1 cellular context compared by ENCODE assay signal in the genomic region with DNA sequence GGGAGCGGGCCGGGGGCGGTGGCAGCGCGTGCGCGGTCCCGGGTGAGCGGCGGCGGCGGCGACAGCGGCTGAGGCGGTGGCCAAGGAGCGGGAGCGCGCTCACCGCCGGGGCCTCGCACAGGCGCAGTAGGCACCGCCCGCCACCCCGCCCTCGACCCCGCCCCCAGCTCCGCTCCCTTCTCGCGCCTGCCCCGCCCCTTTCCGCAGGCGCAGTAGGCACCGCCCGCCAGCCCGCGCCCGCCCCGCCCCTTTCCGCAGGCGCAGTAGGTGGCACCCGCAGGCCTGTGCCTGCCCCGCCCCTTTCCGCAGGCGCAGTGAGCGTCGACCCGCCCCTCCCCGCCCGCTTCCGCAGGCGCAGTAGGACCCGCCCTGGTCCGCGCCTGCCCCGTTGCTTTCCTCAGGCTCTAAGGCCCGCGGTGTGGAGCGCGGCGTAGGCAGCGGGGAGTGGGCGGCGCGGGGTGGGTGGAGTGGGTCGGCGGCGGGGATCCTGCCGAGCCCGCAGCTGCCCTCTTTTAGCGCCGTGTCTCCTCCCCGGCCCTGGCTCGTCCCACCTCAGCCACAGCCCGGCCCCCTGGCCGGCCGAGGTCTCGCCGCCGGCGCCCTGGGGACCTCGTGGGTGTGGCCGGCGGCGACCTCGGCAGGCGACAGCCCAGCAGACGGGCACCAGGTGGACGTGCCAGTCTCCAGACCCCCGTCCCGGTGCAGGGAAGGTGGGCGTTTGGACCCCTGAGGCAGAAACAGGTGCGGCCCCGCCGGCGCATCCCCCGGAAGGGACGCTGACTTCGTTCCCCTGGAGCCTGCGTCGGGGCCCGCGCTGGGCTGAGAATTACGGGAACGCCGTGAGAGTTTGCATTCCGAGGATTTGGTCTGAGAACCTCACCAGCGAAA.
TF ChIP-seq lines count a peak whose summit lies in the region.

A gene with protein sequence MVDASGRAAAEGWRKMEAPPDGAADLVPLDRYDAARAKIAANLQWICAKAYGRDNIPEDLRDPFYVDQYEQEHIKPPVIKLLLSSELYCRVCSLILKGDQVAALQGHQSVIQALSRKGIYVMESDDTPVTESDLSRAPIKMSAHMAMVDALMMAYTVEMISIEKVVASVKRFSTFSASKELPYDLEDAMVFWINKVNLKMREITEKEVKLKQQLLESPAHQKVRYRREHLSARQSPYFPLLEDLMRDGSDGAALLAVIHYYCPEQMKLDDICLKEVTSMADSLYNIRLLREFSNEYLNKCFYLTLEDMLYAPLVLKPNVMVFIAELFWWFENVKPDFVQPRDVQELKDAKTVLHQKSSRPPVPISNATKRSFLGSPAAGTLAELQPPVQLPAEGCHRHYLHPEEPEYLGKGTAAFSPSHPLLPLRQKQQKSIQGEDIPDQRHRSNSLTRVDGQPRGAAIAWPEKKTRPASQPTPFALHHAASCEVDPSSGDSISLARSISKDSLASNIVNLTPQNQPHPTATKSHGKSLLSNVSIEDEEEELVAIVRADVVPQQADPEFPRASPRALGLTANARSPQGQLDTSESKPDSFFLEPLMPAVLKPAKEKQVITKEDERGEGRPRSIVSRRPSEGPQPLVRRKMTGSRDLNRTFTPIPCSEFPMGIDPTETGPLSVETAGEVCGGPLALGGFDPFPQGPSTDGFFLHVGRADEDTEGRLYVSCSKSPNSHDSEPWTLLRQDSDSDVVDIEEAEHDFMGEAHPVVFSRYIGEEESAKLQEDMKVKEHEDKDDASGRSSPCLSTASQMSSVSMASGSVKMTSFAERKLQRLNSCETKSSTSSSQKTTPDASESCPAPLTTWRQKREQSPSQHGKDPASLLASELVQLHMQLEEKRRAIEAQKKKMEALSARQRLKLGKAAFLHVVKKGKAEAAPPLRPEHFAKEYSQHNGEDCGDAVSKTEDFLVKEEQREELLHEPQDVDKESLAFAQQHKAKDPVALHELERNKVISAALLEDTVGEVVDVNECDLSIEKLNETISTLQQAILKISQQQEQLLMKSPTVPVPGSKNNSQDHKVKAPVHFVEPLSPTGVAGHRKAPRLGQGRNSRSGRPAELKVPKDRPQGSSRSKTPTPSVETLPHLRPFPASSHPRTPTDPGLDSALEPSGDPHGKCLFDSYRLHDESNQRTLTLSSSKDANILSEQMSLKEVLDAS (N-terminal part only) (minus strand): TSS at position 101 of the 888 bp plus-strand sequence. CDS start 387 bp downstream, outside the sequence.

TF ChIP-seq in HepG2, 621 proteins besides CTCF, POLR2A, EP300 and RAD21 (continued from another document and continues in another):
- TF ChIP-seq, protein P1, sequence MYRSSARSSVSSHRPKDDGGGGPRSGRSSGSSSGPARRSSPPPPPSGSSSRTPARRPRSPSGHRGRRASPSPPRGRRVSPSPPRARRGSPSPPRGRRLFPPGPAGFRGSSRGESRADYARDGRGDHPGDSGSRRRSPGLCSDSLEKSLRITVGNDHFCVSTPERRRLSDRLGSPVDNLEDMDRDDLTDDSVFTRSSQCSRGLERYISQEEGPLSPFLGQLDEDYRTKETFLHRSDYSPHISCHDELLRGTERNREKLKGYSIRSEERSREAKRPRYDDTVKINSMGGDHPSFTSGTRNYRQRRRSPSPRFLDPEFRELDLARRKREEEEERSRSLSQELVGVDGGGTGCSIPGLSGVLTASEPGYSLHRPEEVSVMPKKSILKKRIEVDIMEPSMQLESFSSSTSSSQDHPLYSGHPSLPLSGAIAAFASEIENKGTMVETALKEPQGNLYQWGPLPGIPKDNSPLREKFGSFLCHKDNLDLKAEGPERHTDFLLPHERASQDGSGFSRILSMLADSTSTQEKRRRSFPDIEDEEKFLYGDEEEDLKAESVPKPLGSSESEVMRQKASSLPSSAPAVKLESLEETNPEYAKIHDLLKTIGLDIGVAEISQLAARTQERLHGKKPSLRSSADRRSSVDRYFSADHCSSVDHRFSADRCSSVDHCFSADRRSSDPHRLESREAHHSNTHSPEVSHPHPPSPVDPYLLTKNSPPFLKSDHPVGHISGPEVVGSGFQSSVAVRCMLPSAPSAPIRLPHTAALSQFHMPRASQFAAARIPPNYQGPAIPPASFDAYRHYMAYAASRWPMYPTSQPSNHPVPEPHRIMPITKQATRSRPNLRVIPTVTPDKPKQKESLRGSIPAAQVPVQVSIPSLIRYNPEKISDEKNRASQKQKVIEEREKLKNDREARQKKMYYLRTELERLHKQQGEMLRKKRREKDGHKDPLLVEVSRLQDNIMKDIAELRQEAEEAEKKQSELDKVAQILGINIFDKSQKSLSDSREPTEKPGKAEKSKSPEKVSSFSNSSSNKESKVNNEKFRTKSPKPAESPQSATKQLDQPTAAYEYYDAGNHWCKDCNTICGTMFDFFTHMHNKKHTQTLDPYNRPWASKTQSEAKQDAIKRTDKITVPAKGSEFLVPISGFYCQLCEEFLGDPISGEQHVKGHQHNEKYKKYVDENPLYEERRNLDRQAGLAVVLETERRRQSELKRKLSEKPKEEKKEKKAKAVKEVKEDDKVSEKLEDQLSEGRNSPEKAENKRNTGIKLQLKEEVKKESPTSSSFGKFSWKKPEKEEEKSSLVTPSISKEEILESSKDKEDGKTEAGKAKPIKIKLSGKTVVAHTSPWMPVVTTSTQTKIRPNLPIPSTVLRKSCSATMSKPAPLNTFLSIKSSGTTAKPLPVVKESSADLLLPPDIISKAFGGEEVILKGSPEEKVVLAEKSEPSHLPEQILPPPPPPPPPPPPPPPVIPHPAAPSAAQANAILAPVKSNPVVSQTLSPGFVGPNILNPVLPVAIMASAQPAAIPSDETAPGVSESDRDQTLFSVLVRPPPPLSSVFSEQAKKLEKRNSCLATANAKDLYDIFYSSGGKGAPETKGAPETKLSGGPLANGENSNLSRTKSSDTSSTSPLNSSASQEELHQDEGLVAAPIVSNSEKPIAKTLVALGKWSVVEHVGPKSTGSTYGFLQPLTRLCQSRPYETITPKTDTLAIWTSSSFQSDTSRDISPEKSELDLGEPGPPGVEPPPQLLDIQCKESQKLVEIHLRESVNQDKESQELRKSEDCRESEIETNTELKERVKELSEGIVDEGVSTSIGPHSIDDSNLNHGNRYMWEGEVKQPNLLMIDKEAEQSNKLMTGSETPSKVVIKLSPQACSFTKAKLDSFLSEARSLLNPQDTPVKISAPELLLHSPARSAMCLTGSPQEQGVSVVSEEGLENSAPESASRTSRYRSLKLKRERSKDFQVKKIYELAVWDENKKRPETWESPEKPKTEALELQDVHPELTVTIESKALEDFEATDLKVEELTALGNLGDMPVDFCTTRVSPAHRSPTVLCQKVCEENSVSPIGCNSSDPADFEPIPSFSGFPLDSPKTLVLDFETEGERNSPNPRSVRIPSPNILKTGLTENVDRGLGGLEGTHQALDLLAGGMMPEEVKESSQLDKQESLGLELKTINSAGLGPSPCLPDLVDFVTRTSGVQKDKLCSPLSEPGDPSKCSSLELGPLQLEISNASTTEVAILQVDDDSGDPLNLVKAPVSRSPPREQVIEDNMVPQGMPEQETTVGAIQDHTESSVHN (CRISPR knock-in tag; IDR thresholded peaks at IDR 0.05): no peak
- TF ChIP-seq, protein P2, sequence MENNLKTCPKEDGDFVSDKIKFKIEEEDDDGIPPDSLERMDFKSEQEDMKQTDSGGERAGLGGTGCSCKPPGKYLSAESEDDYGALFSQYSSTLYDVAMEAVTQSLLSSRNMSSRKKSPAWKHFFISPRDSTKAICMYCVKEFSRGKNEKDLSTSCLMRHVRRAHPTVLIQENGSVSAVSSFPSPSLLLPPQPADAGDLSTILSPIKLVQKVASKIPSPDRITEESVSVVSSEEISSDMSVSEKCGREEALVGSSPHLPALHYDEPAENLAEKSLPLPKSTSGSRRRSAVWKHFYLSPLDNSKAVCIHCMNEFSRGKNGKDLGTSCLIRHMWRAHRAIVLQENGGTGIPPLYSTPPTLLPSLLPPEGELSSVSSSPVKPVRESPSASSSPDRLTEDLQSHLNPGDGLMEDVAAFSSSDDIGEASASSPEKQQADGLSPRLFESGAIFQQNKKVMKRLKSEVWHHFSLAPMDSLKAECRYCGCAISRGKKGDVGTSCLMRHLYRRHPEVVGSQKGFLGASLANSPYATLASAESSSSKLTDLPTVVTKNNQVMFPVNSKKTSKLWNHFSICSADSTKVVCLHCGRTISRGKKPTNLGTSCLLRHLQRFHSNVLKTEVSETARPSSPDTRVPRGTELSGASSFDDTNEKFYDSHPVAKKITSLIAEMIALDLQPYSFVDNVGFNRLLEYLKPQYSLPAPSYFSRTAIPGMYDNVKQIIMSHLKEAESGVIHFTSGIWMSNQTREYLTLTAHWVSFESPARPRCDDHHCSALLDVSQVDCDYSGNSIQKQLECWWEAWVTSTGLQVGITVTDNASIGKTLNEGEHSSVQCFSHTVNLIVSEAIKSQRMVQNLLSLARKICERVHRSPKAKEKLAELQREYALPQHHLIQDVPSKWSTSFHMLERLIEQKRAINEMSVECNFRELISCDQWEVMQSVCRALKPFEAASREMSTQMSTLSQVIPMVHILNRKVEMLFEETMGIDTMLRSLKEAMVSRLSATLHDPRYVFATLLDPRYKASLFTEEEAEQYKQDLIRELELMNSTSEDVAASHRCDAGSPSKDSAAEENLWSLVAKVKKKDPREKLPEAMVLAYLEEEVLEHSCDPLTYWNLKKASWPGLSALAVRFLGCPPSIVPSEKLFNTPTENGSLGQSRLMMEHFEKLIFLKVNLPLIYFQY (CRISPR knock-in tag; IDR thresholded peaks at IDR 0.05; ENCODE audit: borderline replicate concordance): no peak
- TF ChIP-seq DPF2 (CRISPR knock-in tag; IDR thresholded peaks at IDR 0.05; ENCODE audit: borderline replicate concordance, low read depth) (no peak), EED (CRISPR knock-in tag; IDR thresholded peaks at IDR 0.05) (no peak), KLF6 (CRISPR knock-in tag; IDR thresholded peaks at IDR 0.05) (0 out of 2 replicates have a peak, but pooled peaks have one; percentile 60), TBX2 (CRISPR knock-in tag; IDR thresholded peaks at IDR 0.05; ENCODE audit: borderline replicate concordance) (peak; percentile 50; the same call in 1 of the 2 replicates), FOXK1 (CRISPR knock-in tag; IDR thresholded peaks at IDR 0.05; ENCODE audit: borderline replicate concordance, low read depth) (no peak), KMT2B (CRISPR knock-in tag; IDR thresholded peaks at IDR 0.05) (peak; percentile 49; the same call in 1 of the 2 replicates), NCOA5 (CRISPR knock-in tag; IDR thresholded peaks at IDR 0.05) (no peak), EHMT2 (IDR thresholded peaks at IDR 0.05; ENCODE audit: borderline replicate concordance, low read depth, low read length) (no peak), ZNF570 (CRISPR knock-in tag; IDR thresholded peaks at IDR 0.05; ENCODE audit: borderline replicate concordance) (no peak), ZFP90 (CRISPR knock-in tag; IDR thresholded peaks at IDR 0.05; ENCODE audit: borderline replicate concordance) (peak; percentile 77; the same call in 1 of the 2 replicates), ZNF343 (CRISPR knock-in tag; IDR thresholded peaks at IDR 0.05) (peak; percentile 21; the same call in 1 of the 2 replicates), ZNF496 (CRISPR knock-in tag; IDR thresholded peaks at IDR 0.05; ENCODE audit: insufficient replicate concordance) (no peak), RBM22 (optimal IDR thresholded peaks at IDR 0.05; ENCODE audit: low read length) (no peak), HNF4A (CRISPR knock-in tag; IDR thresholded peaks at IDR 0.05) (no peak)
- TF ChIP-seq, protein P3, sequence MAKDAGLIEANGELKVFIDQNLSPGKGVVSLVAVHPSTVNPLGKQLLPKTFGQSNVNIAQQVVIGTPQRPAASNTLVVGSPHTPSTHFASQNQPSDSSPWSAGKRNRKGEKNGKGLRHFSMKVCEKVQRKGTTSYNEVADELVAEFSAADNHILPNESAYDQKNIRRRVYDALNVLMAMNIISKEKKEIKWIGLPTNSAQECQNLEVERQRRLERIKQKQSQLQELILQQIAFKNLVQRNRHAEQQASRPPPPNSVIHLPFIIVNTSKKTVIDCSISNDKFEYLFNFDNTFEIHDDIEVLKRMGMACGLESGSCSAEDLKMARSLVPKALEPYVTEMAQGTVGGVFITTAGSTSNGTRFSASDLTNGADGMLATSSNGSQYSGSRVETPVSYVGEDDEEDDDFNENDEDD (CRISPR knock-in tag; IDR thresholded peaks at IDR 0.05; ENCODE audit: borderline replicate concordance): no peak; the same call in 1 of the 2 replicates
- TF ChIP-seq, protein P4, sequence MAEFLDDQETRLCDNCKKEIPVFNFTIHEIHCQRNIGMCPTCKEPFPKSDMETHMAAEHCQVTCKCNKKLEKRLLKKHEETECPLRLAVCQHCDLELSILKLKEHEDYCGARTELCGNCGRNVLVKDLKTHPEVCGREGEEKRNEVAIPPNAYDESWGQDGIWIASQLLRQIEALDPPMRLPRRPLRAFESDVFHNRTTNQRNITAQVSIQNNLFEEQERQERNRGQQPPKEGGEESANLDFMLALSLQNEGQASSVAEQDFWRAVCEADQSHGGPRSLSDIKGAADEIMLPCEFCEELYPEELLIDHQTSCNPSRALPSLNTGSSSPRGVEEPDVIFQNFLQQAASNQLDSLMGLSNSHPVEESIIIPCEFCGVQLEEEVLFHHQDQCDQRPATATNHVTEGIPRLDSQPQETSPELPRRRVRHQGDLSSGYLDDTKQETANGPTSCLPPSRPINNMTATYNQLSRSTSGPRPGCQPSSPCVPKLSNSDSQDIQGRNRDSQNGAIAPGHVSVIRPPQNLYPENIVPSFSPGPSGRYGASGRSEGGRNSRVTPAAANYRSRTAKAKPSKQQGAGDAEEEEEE (CRISPR knock-in tag; IDR thresholded peaks at IDR 0.05; ENCODE audit: borderline replicate concordance): no peak
- TF ChIP-seq, protein P5, sequence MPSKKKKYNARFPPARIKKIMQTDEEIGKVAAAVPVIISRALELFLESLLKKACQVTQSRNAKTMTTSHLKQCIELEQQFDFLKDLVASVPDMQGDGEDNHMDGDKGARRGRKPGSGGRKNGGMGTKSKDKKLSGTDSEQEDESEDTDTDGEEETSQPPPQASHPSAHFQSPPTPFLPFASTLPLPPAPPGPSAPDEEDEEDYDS (CRISPR knock-in tag; IDR thresholded peaks at IDR 0.05): no peak
- TF ChIP-seq, protein P6, sequence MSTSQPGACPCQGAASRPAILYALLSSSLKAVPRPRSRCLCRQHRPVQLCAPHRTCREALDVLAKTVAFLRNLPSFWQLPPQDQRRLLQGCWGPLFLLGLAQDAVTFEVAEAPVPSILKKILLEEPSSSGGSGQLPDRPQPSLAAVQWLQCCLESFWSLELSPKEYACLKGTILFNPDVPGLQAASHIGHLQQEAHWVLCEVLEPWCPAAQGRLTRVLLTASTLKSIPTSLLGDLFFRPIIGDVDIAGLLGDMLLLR (CRISPR knock-in tag; IDR thresholded peaks at IDR 0.05): no peak; the same call in 1 of the 2 replicates
- TF ChIP-seq, protein P7, sequence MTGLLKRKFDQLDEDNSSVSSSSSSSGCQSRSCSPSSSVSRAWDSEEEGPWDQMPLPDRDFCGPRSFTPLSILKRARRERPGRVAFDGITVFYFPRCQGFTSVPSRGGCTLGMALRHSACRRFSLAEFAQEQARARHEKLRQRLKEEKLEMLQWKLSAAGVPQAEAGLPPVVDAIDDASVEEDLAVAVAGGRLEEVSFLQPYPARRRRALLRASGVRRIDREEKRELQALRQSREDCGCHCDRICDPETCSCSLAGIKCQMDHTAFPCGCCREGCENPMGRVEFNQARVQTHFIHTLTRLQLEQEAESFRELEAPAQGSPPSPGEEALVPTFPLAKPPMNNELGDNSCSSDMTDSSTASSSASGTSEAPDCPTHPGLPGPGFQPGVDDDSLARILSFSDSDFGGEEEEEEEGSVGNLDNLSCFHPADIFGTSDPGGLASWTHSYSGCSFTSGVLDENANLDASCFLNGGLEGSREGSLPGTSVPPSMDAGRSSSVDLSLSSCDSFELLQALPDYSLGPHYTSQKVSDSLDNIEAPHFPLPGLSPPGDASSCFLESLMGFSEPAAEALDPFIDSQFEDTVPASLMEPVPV (CRISPR knock-in tag; IDR thresholded peaks at IDR 0.05): 0 out of 2 replicates have a peak, but pooled peaks have one; percentile 32
